Comparison of ENCODE assay signal across 8 cellular contexts in the genomic region with DNA sequence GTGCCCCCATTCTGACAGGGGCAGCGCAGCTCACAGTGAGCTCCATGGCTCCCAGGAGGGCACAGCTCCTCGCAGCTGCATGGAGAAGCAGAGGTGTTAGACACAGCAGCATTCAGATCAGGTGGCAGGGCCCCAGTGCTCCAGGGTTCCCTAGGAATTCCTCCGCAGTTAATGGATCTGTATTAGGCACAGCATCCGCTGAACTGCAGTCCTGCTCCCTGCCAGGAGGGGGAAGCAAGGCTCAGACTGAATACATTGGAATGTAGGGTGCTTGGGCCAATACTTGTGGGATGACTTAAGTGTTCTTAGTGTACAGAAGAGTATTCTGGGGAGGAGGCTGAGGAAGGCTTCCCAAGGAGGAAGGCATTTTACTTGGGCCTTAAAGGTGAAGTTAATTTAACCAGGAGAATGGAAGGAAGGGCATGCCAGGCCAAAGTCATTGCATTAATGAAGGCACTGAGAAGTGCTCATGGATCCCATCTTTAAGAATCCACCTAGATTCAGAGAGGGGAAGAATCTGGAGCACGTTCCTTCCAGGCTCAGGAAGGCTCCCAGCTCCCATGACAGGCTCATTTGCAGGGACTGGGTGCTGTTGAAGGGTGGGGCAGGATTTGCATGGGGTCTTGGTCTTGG.
A peak's percentile ranks its signal among the peaks of the same experiment; 100 is the strongest.
DNase-seq lines count a peak whose midpoint lies in the region; ATAC-seq, FAIRE-seq and TF ChIP-seq lines count a peak whose summit lies in the region.

No MANE protein-coding gene starts in this region.

- H3K9ac ChIP-seq in K562 (ENCODE audit: insufficient read depth in 1 of 2, low read depth in 2 of 2, low read length in 2 of 2) = no peak overlapping the region

- H3K36me3 ChIP-seq in K562 (ENCODE audit: control insufficient read depth, insufficient read depth, low read length) = no peaks in the 10 kb centered on the region

- H3K27ac ChIP-seq in K562 (ENCODE audit: extremely low read depth, low read depth, low read length) = no peak overlapping the region

- peak; percentile 93 for TF ChIP-seq CTCF in AG10803 (conservative IDR thresholded peaks at IDR 0.05; ENCODE audit: low read length)
- peak; percentile 78 for TF ChIP-seq CTCF in GM12873 (IDR thresholded peaks at IDR 0.05; ENCODE audit: insufficient read depth, low read depth, low read length, missing control alignments)
- TF ChIP-seq CTCF in K562 (IDR thresholded peaks at IDR 0.05 in 2 of 3, conservative IDR thresholded peaks at IDR 0.05 in 1 of 3; ENCODE audit: insufficient read depth in 2 of 3, low read depth in 1 of 3, low read length in 3 of 3) = peak; percentile 67 to 81 (median 80)

- H3K4me3 ChIP-seq in AG10803 (ENCODE audit: low read length) = no peak overlapping the region
- no peak overlapping the region for H3K4me3 ChIP-seq in K562

- no peak for TF ChIP-seq POLR2A in K562 (conservative IDR thresholded peaks at IDR 0.05)

- peak; percentile 48 to 73 for TF ChIP-seq RAD21 in K562 (CRISPR knock-in tag; conservative IDR thresholded peaks at IDR 0.05 in 1 of 2, IDR thresholded peaks at IDR 0.05 in 1 of 2)

- in situ Hi-C loops in K562 (cut with MboI) = no loop called here

- H4K20me1 ChIP-seq in K562 (replicated peaks; ENCODE audit: control insufficient read depth, insufficient read depth, low read length) = peaks cover 6% of the 10 kb centered on the region; the same call in 1 of the 2 replicates

- FAIRE-seq in K562 (lab: Jason Lieb, UNC) = peak; percentile 95

- no TSS peak for BruUV-seq in K562 (replicated peaks; lab: Mats Ljungman, UMichigan)

- intact Hi-C loops in K562 (cut with micrococcal nuclease) = loop anchor here (5.0 to 10.0 kb wide), 2 partner anchors 214 to 306 kb away; no protein-coding TSS in a partner anchor

- POLR2A ChIA-PET in K562 (lab: Yijun Ruan, JAX) = no interaction called here

- H3K27me3 ChIP-seq in K562 (ENCODE audit: control insufficient read depth in 2 of 2, insufficient read depth in 2 of 2, low read length in 2 of 2) = peaks cover 26 to 59% of the 10 kb centered on the region in 2 experiments

- H3K4me1 ChIP-seq in K562 (replicated peaks in 1 of 2; ENCODE audit: control insufficient read depth in 2 of 2, insufficient read depth in 2 of 2, low read length in 2 of 2) = peaks cover 0 to 11% of the 10 kb centered on the region in 2 experiments; a peak in 2 of 5 replicates

- no peaks in the 10 kb centered on the region for H3K9me3 ChIP-seq in K562 (replicated peaks; ENCODE audit: control insufficient read depth, insufficient read depth, low read depth, low read length)

- CTCF ChIA-PET in K562 (lab: Yijun Ruan, JAX; ENCODE audit: low intra/inter-chr PET ratio) = interaction anchor here (1.5 kb wide), 1 partner anchor 307 kb away, joined by 5 read pairs; no protein-coding TSS in a partner anchor

- H3K79me2 ChIP-seq in K562 (ENCODE audit: control insufficient read depth, insufficient read depth, low read length) = no peaks in the 10 kb centered on the region

- 8% methylated on average over 5 of the region's 5 CpGs for WGBS in K562 (ENCODE audit: insufficient coverage, low coverage, missing lambda C conversion rate)

- no peaks in the 10 kb centered on the region for H3K9me1 ChIP-seq in K562 (ENCODE audit: control insufficient read depth, insufficient read depth, low read length)

- no peak overlapping the region for H3K4me2 ChIP-seq in K562 (ENCODE audit: insufficient read depth, low read length)

- peak; percentile 86 for ATAC-seq in K562
- ATAC-seq in GM19035 (IDR thresholded peaks at IDR 0.05; ENCODE audit: unreplicated experiment) = no peak

- no peak for TF ChIP-seq EP300 in K562 (IDR thresholded peaks at IDR 0.05; ENCODE audit: low read length)

- DNase-seq in AG10803 (ENCODE audit: low read depth) (peak; percentile 81), NCI-H774 (lab: John Stamatoyannopoulos, UW) (peak; percentile 18), K562 (ENCODE audit: extremely low read depth in 1 of 4, low spot score in 3 of 4) (peak; percentile 62 to 73 (median 64)), iPS-NIHi7 (ENCODE audit: extremely low spot score) (peak; percentile 88), NCI-H128 (lab: John Stamatoyannopoulos, UW; ENCODE audit: unreplicated experiment) (no peak)
- DNase-seq in stimulated activated CD8-positive, alpha-beta memory T cell treated with anti-CD3 and anti-CD28 coated beads, Interleukin-4, amount 100 ng/mL, for 48 hours = peak; percentile 52

- H2AFZ ChIP-seq in K562 (ENCODE audit: low read depth, low read length) = no peak overlapping the region

TF ChIP-seq in K562, 482 proteins besides CTCF, POLR2A, EP300 and RAD21:
- TF ChIP-seq, protein P1, sequence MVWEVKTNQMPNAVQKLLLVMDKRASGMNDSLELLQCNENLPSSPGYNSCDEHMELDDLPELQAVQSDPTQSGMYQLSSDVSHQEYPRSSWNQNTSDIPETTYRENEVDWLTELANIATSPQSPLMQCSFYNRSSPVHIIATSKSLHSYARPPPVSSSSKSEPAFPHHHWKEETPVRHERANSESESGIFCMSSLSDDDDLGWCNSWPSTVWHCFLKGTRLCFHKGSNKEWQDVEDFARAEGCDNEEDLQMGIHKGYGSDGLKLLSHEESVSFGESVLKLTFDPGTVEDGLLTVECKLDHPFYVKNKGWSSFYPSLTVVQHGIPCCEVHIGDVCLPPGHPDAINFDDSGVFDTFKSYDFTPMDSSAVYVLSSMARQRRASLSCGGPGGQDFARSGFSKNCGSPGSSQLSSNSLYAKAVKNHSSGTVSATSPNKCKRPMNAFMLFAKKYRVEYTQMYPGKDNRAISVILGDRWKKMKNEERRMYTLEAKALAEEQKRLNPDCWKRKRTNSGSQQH (CRISPR knock-in tag; IDR thresholded peaks at IDR 0.05) = no peak
- TF ChIP-seq TEAD2 (tag; IDR thresholded peaks at IDR 0.05) = peak; percentile 39; the same call in 1 of the 2 replicates
- peak; percentile 26 to 51; a peak in 1 of 4 replicates for TF ChIP-seq TEAD1 (CRISPR knock-in tag; IDR thresholded peaks at IDR 0.05)
- TF ChIP-seq DEAF1 (CRISPR knock-in tag; IDR thresholded peaks at IDR 0.05) = 0 out of 2 replicates have a peak, but pooled peaks have one; percentile 36
- peak; percentile 72 for TF ChIP-seq SMC3 (conservative IDR thresholded peaks at IDR 0.05; ENCODE audit: insufficient read depth, low read depth, low read length)
- TF ChIP-seq SMARCB1 (IDR thresholded peaks at IDR 0.05; ENCODE audit: insufficient read length, low read depth) = no peak
- TF ChIP-seq GABPA (tag; conservative IDR thresholded peaks at IDR 0.05; ENCODE audit: low read depth) = no peak
- no peak for TF ChIP-seq SAP30 (IDR thresholded peaks at IDR 0.05; ENCODE audit: borderline replicate concordance, insufficient read depth, low read depth, low read length, poor library complexity, severe bottlenecking)
- TF ChIP-seq RCOR1 (IDR thresholded peaks at IDR 0.05; ENCODE audit: borderline replicate concordance in 1 of 2, low read depth in 2 of 2, low read length in 2 of 2) = 0 out of 4 replicates have a peak, but pooled peaks of 1 of the 2 experiments have one; percentile 9
- TF ChIP-seq RB1 (IDR thresholded peaks at IDR 0.05; ENCODE audit: low read depth) = 0 out of 2 replicates have a peak, but pooled peaks have one; percentile 28
- peak; percentile 51; the same call in 1 of the 2 replicates for TF ChIP-seq TEAD4 (IDR thresholded peaks at IDR 0.05; ENCODE audit: low read length)
- no peak for TF ChIP-seq TEAD4 (CRISPR knock-in tag; IDR thresholded peaks at IDR 0.05; ENCODE audit: borderline replicate concordance)
- peak; percentile 57; the same call in 1 of the 2 replicates for TF ChIP-seq ZNF263 (CRISPR knock-in tag; IDR thresholded peaks at IDR 0.05; ENCODE audit: borderline replicate concordance)
- TF ChIP-seq EHMT2 (IDR thresholded peaks at IDR 0.05) = 0 out of 2 replicates have a peak, but pooled peaks have one; percentile 18
